Comparison of ENCODE assay signal across 23 cellular contexts in the genomic region with DNA sequence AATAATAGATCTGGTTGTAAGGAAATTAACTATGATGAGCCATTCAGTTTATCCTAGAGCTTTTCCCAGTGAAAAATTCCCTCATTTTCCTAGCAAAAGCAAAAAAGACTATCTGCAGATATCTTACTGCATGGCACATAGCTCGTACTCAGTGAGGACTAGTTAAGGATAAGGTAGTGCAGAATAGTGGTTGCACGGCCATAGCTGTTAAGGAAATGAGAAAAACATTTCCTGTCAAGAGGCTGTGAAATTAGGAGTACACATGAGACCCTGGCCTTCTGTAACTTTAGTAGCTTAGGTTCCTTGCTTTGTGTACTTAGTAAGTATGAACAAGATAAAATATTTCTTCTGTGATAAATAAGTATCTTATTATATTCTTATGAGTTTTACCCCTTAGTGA. TPM values are rescaled to one million over a fixed set of nuclear protein-coding genes. Genes with fewer than 3 reads are reported as not detected.
"Had no signal": no experiment of that assay in that cellular context is flagged by ENCODE, and none has a peak within 500 bp of the region (broad histone marks: within the 10 kb centered on the region; RNA-seq: fewer than 3 reads in every experiment).

No MANE protein-coding gene starts in this region.

- H3K9ac ChIP-seq: neural progenitor cell had no signal

- H3K27me3 ChIP-seq: esophagus muscularis mucosa, neural progenitor cell, SJSA1, transverse colon, uterus had no signal

- H3K4me1 ChIP-seq: neural progenitor cell, prostate gland, SJSA1, uterus had no signal

- H3K27ac Mint-ChIP-seq: activated T-helper 17 cell treated with anti-CD3 and anti-CD28 coated beads, Interleukin-2, amount 50 U/mL, for 72 hours; mesothelial cell of epicardium; neural progenitor cell had no signal

- H3K9me3 ChIP-seq: esophagus muscularis mucosa, lower lobe of right lung, prostate gland, SJSA1, transverse colon, uterus had no signal

- H3K36me3 ChIP-seq: uterus had no signal

- H3K27me3 Mint-ChIP-seq: activated CD4-positive, alpha-beta memory T cell treated with anti-CD3 and anti-CD28 coated beads, Interleukin-2, amount 10 ng/mL, durations not matched to agents 7 days and 5 days; activated T-helper 17 cell treated with anti-CD3 and anti-CD28 coated beads, Interleukin-2, amount 50 U/mL, for 72 hours; stimulated activated naive CD8-positive, alpha-beta T cell treated with anti-CD3 and anti-CD28 coated beads, Interleukin-15, Interleukin-2, amounts not matched to agents 100 ng/mL and 50 ng/mL, for 24 hours had no signal

- H3K9me3 Mint-ChIP-seq: activated CD4-positive, alpha-beta memory T cell treated with anti-CD3 and anti-CD28 coated beads, Interleukin-2, amount 10 ng/mL, durations not matched to agents 7 days and 5 days; activated T-helper 17 cell treated with anti-CD3 and anti-CD28 coated beads, Interleukin-2, amount 50 U/mL, for 72 hours; neural progenitor cell; stimulated activated naive CD8-positive, alpha-beta T cell treated with anti-CD3 and anti-CD28 coated beads, Interleukin-15, Interleukin-2, amounts not matched to agents 100 ng/mL and 50 ng/mL, for 24 hours had no signal

- DNase-seq: activated CD4-positive, alpha-beta memory T cell treated with anti-CD3 and anti-CD28 coated beads, Interleukin-2, amount 10 ng/mL, durations not matched to agents 7 days and 5 days; activated CD4-positive, alpha-beta T cell treated with anti-CD3 and anti-CD28 coated beads for 1 hour; activated CD8-positive, alpha-beta memory T cell treated with anti-CD3 and anti-CD28 coated beads, Interleukin-2, amount 50 U/mL, for 48 hours; activated naive CD4-positive, alpha-beta T cell; effector CD4-positive, alpha-beta T cell; left cardiac atrium; lower lobe of right lung; right cardiac atrium; stimulated activated CD4-positive, alpha-beta T cell treated with anti-CD3 and anti-CD28 coated beads, Interleukin-2, amount 100 ng/mL, for 24 hours; T-helper 2 cell; transverse colon; uterus; WERI-Rb-1 had no signal

- ATAC-seq: activated T-helper 17 cell treated with anti-CD3 and anti-CD28 coated beads, Interleukin-2, amount 50 U/mL, for 72 hours; lower lobe of right lung had no signal

- H3K4me3 Mint-ChIP-seq: activated CD4-positive, alpha-beta memory T cell treated with anti-CD3 and anti-CD28 coated beads, Interleukin-2, amount 10 ng/mL, durations not matched to agents 7 days and 5 days; activated T-helper 17 cell treated with anti-CD3 and anti-CD28 coated beads, Interleukin-2, amount 50 U/mL, for 72 hours; mesothelial cell of epicardium; neural progenitor cell; stimulated activated naive CD8-positive, alpha-beta T cell treated with anti-CD3 and anti-CD28 coated beads, Interleukin-15, Interleukin-2, amounts not matched to agents 100 ng/mL and 50 ng/mL, for 24 hours had no signal

- H3K27ac ChIP-seq: esophagus muscularis mucosa, lower lobe of right lung, neural progenitor cell, prostate gland, SJSA1, transverse colon, WERI-Rb-1 had no signal

- H3K4me1 Mint-ChIP-seq: mesothelial cell of epicardium, neural progenitor cell had no signal

- H3K4me2 ChIP-seq: neural progenitor cell had no signal

- H3K4me3 ChIP-seq: esophagus muscularis mucosa, lower lobe of right lung, neural progenitor cell, prostate gland, SJSA1, transverse colon, uterus had no signal

- H2AFZ ChIP-seq: neural progenitor cell had no signal

RNA-seq across cellular contexts. Expression of gene TAC4, which starts 49.1 kb away (rescaled TPM):
- total RNA-seq: activated CD4-positive, alpha-beta memory T cell treated with anti-CD3 and anti-CD28 coated beads, Interleukin-2, amount 10 ng/mL, durations not matched to agents 7 days and 5 days; activated T-helper 17 cell treated with anti-CD3 and anti-CD28 coated beads, Interleukin-2, amount 50 U/mL, for 72 hours; cerebellum; endothelial cell of umbilical vein; esophagus muscularis mucosa; left cardiac atrium; lower lobe of right lung; mesothelial cell of epicardium; osteocyte; prostate gland; SJSA1; transverse colon had no signal
